14 cellular contexts compared by ENCODE assay signal in the genomic region with DNA sequence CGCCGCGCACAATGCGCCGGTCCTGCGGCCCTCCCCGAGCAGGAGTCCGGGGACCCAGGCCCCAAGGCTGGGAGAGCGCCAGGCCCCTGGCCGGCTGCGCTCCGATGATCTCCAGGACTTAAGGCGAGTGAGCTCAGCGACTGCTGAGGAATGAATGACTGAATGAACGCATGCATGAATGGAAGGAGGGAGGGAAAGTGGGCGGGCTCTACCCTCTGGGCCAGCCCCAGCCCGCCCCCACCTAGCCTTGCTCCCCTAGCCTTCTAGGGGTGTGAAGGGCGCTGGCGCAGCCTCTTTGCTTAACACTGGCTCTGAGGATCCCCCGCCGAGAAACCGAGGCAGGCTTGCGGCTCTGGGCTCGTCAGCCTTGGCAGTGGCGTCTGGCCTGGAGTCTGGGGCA. TPM values are rescaled to one million over a fixed set of nuclear protein-coding genes. Genes with fewer than 3 reads are reported as not detected.
DNase-seq lines count a peak whose midpoint lies in the region; ATAC-seq, FAIRE-seq and TF ChIP-seq lines count a peak whose summit lies in the region.
"Not testable (repeated sequence)": the region's sequence is repeated elsewhere in the genome, so short reads cannot be mapped to it uniquely, and the experiment has no call there.
"Had no signal": no experiment of that assay in that cellular context is flagged by ENCODE, and none has a peak within 500 bp of the region (broad histone marks: within the 10 kb centered on the region; RNA-seq: fewer than 3 reads in every experiment).

No MANE protein-coding gene starts in this region.

- in situ Hi-C loops in K562 (cut with MboI): not testable (repeated sequence)

- not testable (repeated sequence) for H3K9me3 Mint-ChIP-seq in T-cell; stimulated activated naive B cell treated with anti-CD40 and anti-IgM and Interleukin-4, amounts not matched to agents 10 μg/mL and 1 μg/mL and 100 μg/mL, for 72 hours

- H3K27me3 Mint-ChIP-seq in T-cell; stimulated activated naive B cell treated with anti-CD40 and anti-IgM and Interleukin-4, amounts not matched to agents 10 μg/mL and 1 μg/mL and 100 μg/mL, for 72 hours: not testable (repeated sequence)

- H3K27me3 ChIP-seq in K562 (ENCODE audit: control insufficient read depth in 2 of 2, insufficient read depth in 2 of 2, low read length in 2 of 2): not testable (repeated sequence)

- TF ChIP-seq RAD21 in K562 (CRISPR knock-in tag; conservative IDR thresholded peaks at IDR 0.05 in 1 of 2, IDR thresholded peaks at IDR 0.05 in 1 of 2): not testable (repeated sequence)

- not testable (repeated sequence) for TF ChIP-seq CTCF in K562 (IDR thresholded peaks at IDR 0.05 in 2 of 3, conservative IDR thresholded peaks at IDR 0.05 in 1 of 3; ENCODE audit: insufficient read depth in 2 of 3, low read depth in 1 of 3, low read length in 3 of 3)

- H3K36me3 ChIP-seq in K562 (ENCODE audit: control insufficient read depth, insufficient read depth, low read length): not testable (repeated sequence)

- H4K20me1 ChIP-seq in K562 (replicated peaks; ENCODE audit: control insufficient read depth, insufficient read depth, low read length): not testable (repeated sequence)

- not testable (repeated sequence) for TF ChIP-seq EP300 in K562 (IDR thresholded peaks at IDR 0.05; ENCODE audit: low read length)

- not testable (repeated sequence) for H3K79me2 ChIP-seq in K562 (ENCODE audit: control insufficient read depth, insufficient read depth, low read length)

- ATAC-seq in GM18511 (IDR thresholded peaks at IDR 0.05; ENCODE audit: unreplicated experiment) (peak; percentile 45), GM19455 (IDR thresholded peaks at IDR 0.05; ENCODE audit: unreplicated experiment) (peak; percentile 35), HG02571 (IDR thresholded peaks at IDR 0.05; ENCODE audit: unreplicated experiment) (peak; percentile 33), HG03045 (IDR thresholded peaks at IDR 0.05; ENCODE audit: unreplicated experiment) (peak; percentile 39), T-cell (replicated peaks in 1 of 4) (peak; percentile 48 to 61 (median 52)), K562 (peak; percentile 34; the same call in 2 of the 3 replicates), left lobe of liver (peak; percentile 57)
- peak; percentile 43 to 46 for ATAC-seq in stimulated activated naive B cell treated with anti-CD40 and anti-IgM and Interleukin-4, amounts not matched to agents 10 μg/mL and 1 μg/mL and 100 μg/mL, for 72 hours (replicated peaks)

- H3K4me3 ChIP-seq in K562: not testable (repeated sequence)

- POLR2A ChIA-PET in T-cell (lab: Charles Lee); K562 (lab: Yijun Ruan, JAX): not testable (repeated sequence)

- no CpG with 5 or more reads among the region's 25 CpGs for WGBS in K562 (ENCODE audit: insufficient coverage, low coverage, missing lambda C conversion rate)

- DNase-seq in T-cell; K562 (ENCODE audit: extremely low read depth in 1 of 4, low spot score in 3 of 4); left lobe of liver (ENCODE audit: low spot score); stimulated activated naive B cell treated with anti-CD40 and anti-IgM and Interleukin-4, amounts not matched to agents 10 μg/mL and 1 μg/mL and 100 μg/mL, for 72 hours: not testable (repeated sequence)

- CTCF ChIA-PET in T-cell (lab: Charles Lee); K562 (lab: Yijun Ruan, JAX; ENCODE audit: low intra/inter-chr PET ratio): not testable (repeated sequence)

- not testable (repeated sequence) for BruUV-seq in K562 (replicated peaks; lab: Mats Ljungman, UMichigan)

- H3K36me3 Mint-ChIP-seq in T-cell; stimulated activated naive B cell treated with anti-CD40 and anti-IgM and Interleukin-4, amounts not matched to agents 10 μg/mL and 1 μg/mL and 100 μg/mL, for 72 hours: not testable (repeated sequence)

- H3K4me2 ChIP-seq in K562 (ENCODE audit: insufficient read depth, low read length): not testable (repeated sequence)

- TF ChIP-seq POLR2A in K562 (conservative IDR thresholded peaks at IDR 0.05): not testable (repeated sequence)

- not testable (repeated sequence) for H3K27ac ChIP-seq in K562 (ENCODE audit: extremely low read depth, low read depth, low read length)

- not testable (repeated sequence) for FAIRE-seq in K562 (lab: Jason Lieb, UNC)

- not testable (repeated sequence) for H3K4me3 Mint-ChIP-seq in T-cell; stimulated activated naive B cell treated with anti-CD40 and anti-IgM and Interleukin-4, amounts not matched to agents 10 μg/mL and 1 μg/mL and 100 μg/mL, for 72 hours

- not testable (repeated sequence) for H2AFZ ChIP-seq in K562 (ENCODE audit: low read depth, low read length)

- H3K9me3 ChIP-seq in K562 (replicated peaks; ENCODE audit: control insufficient read depth, insufficient read depth, low read depth, low read length): not testable (repeated sequence)

- H3K4me1 Mint-ChIP-seq in T-cell; stimulated activated naive B cell treated with anti-CD40 and anti-IgM and Interleukin-4, amounts not matched to agents 10 μg/mL and 1 μg/mL and 100 μg/mL, for 72 hours: not testable (repeated sequence)

- intact Hi-C loops in K562 (cut with micrococcal nuclease): not testable (repeated sequence)

- H3K27ac Mint-ChIP-seq in T-cell; stimulated activated naive B cell treated with anti-CD40 and anti-IgM and Interleukin-4, amounts not matched to agents 10 μg/mL and 1 μg/mL and 100 μg/mL, for 72 hours: not testable (repeated sequence)

- H3K9ac ChIP-seq in K562 (ENCODE audit: insufficient read depth in 1 of 2, low read depth in 2 of 2, low read length in 2 of 2): not testable (repeated sequence)

- not testable (repeated sequence) for H3K9me1 ChIP-seq in K562 (ENCODE audit: control insufficient read depth, insufficient read depth, low read length)

- not testable (repeated sequence) for H3K4me1 ChIP-seq in K562 (replicated peaks in 1 of 2; ENCODE audit: control insufficient read depth in 2 of 2, insufficient read depth in 2 of 2, low read length in 2 of 2)

RNA-seq across cellular contexts. Expression of gene ICOSLG, which starts 0.6 kb away (rescaled TPM):
- total RNA-seq in T-cell: 10 to 100 TPM in 3 of 5 donors, 1 to 10 TPM in 2; 7.9 to 16.7 (median 10.1) TPM
- total RNA-seq in K562 (2011; cell fraction: chromatin; rRNA removed; ENCODE audit: low replicate concordance): 3.5 and 9.0 TPM in 2 replicates
- total RNA-seq in K562 (2011; cell fraction: nucleolus; rRNA removed): 2.5 and 7.2 TPM in 2 replicates
- total RNA-seq in K562 (2011; cell fraction: nucleoplasm; rRNA removed): 2.3 and 3.1 TPM in 2 replicates
- 0.18 and 0.24 TPM in 2 replicates for total RNA-seq in K562 (2014; rRNA removed)
- 0.07 TPM in 1 of 2 replicates, not detected in the other for total RNA-seq in K562 (2014; rRNA removed; fragmentation: Illumina TruSeq; extraction: Trizol)
- 0.07 and 0.19 TPM in 2 replicates for total RNA-seq in K562 (2015; rRNA removed; fragmentation: Illumina TruSeq; extraction: Trizol)
- 0.34 and 0.62 TPM in 2 replicates for total RNA-seq in K562 (2021)
- 1.4 and 2.8 TPM in 2 replicates for polyA plus RNA-seq in K562 (2011; rRNA removed)
- 1.0 and 1.1 TPM in 2 replicates for polyA plus RNA-seq in K562 (2011; cell fraction: cytosol; rRNA removed)
- 3.8 and 5.3 TPM in 2 replicates for polyA plus RNA-seq in K562 (2011; cell fraction: nucleus; rRNA removed)
- 2.4 and 4.3 TPM in 2 replicates for polyA plus RNA-seq in K562 (2012)
- polyA plus RNA-seq in K562 (2014; fragmentation: Illumina TruSeq; extraction: Trizol): 0.15 and 0.39 TPM in 2 replicates
- under 1 TPM; 0.01 TPM for polyA plus RNA-seq in K562 (2014; fragmentation: Nextera tagmentation; extraction: Ambion mirVana)
- 0.15 and 0.23 TPM in 2 replicates for polyA plus RNA-seq in K562 (2014; rRNA removed)
- 1.1 and 2.7 TPM in 2 replicates for polyA minus RNA-seq in K562 (2011; rRNA and poly(A)+ RNA removed)
- 1.6 and 2.2 TPM in 2 replicates for polyA minus RNA-seq in K562 (2011; cell fraction: cytosol; rRNA and poly(A)+ RNA removed)
- 1.1 and 2.2 TPM in 2 replicates for polyA minus RNA-seq in K562 (2011; cell fraction: nucleus; rRNA and poly(A)+ RNA removed)
- 3.8 TPM for total RNA-seq in left lobe of liver
- polyA plus RNA-seq: cardiac muscle cell had no signal

RNA-seq across cellular contexts. Expression of gene DNMT3L, which starts 20.4 kb away (rescaled TPM):
- not detected for total RNA-seq in T-cell
- total RNA-seq in K562 (2011; cell fraction: chromatin; rRNA removed; ENCODE audit: low replicate concordance): not detected in 2 replicates
- not detected in 2 replicates for total RNA-seq in K562 (2011; cell fraction: nucleolus; rRNA removed)
- not detected in 2 replicates for total RNA-seq in K562 (2011; cell fraction: nucleoplasm; rRNA removed)
- total RNA-seq in K562 (2014; rRNA removed): 0.12 TPM in 1 of 2 replicates, not detected in the other
- not detected in 2 replicates for total RNA-seq in K562 (2014; rRNA removed; fragmentation: Illumina TruSeq; extraction: Trizol)
- not detected in 2 replicates for total RNA-seq in K562 (2015; rRNA removed; fragmentation: Illumina TruSeq; extraction: Trizol)
- not detected in 2 replicates for total RNA-seq in K562 (2021)
- polyA plus RNA-seq in K562 (2011; rRNA removed): 0.09 TPM in 1 of 2 replicates, not detected in the other
- polyA plus RNA-seq in K562 (2011; cell fraction: cytosol; rRNA removed): not detected in 2 replicates
- 0.40 TPM in 1 of 2 replicates, not detected in the other for polyA plus RNA-seq in K562 (2011; cell fraction: nucleus; rRNA removed)
- polyA plus RNA-seq in K562 (2012): not detected in 2 replicates
- polyA plus RNA-seq in K562 (2014; fragmentation: Illumina TruSeq; extraction: Trizol): not detected in 2 replicates
- not detected for polyA plus RNA-seq in K562 (2014; fragmentation: Nextera tagmentation; extraction: Ambion mirVana)
- 0.08 TPM in 1 of 2 replicates, not detected in the other for polyA plus RNA-seq in K562 (2014; rRNA removed)
- polyA minus RNA-seq in K562 (2011; rRNA and poly(A)+ RNA removed): not detected in 2 replicates
- polyA minus RNA-seq in K562 (2011; cell fraction: cytosol; rRNA and poly(A)+ RNA removed): not detected in 2 replicates
- polyA minus RNA-seq in K562 (2011; cell fraction: nucleus; rRNA and poly(A)+ RNA removed): not detected in 2 replicates
- 1.1 TPM for total RNA-seq in left lobe of liver
- total RNA-seq: cardiac muscle cell, dermis blood vessel endothelial cell, fibroblast of villous mesenchyme, mesenteric fat pad, skeletal muscle tissue had no signal
- polyA plus RNA-seq: cardiac muscle cell, IgD-negative memory B cell had no signal

RNA-seq across cellular contexts. Expression of gene AIRE, which starts 44.4 kb away (rescaled TPM):
- 1 to 10 TPM in 1 of 5 donors, under 1 TPM in 3, not detected in 1; 0.10 to 1.2 (median 0.47) TPM for total RNA-seq in T-cell
- 0.18 TPM in 1 of 2 replicates, not detected in the other for total RNA-seq in K562 (2011; cell fraction: chromatin; rRNA removed; ENCODE audit: low replicate concordance)
- total RNA-seq in K562 (2011; cell fraction: nucleolus; rRNA removed): not detected in 2 replicates
- total RNA-seq in K562 (2011; cell fraction: nucleoplasm; rRNA removed): not detected in 2 replicates
- not detected in 2 replicates for total RNA-seq in K562 (2014; rRNA removed)
- total RNA-seq in K562 (2014; rRNA removed; fragmentation: Illumina TruSeq; extraction: Trizol): not detected in 2 replicates
- not detected in 2 replicates for total RNA-seq in K562 (2015; rRNA removed; fragmentation: Illumina TruSeq; extraction: Trizol)
- total RNA-seq in K562 (2021): not detected in 2 replicates
- not detected in 2 replicates for polyA plus RNA-seq in K562 (2011; rRNA removed)
- polyA plus RNA-seq in K562 (2011; cell fraction: cytosol; rRNA removed): not detected in 2 replicates
- polyA plus RNA-seq in K562 (2011; cell fraction: nucleus; rRNA removed): not detected in 2 replicates
- polyA plus RNA-seq in K562 (2012): 0.01 TPM in 1 of 2 replicates, not detected in the other
- polyA plus RNA-seq in K562 (2014; fragmentation: Illumina TruSeq; extraction: Trizol): not detected in 2 replicates
- under 1 TPM in 1 of 2 experiments, not detected in 1; 0.01 TPM for polyA plus RNA-seq in K562 (2014; fragmentation: Nextera tagmentation; extraction: Ambion mirVana)
- not detected in 2 replicates for polyA plus RNA-seq in K562 (2014; rRNA removed)
- polyA minus RNA-seq in K562 (2011; rRNA and poly(A)+ RNA removed): not detected in 2 replicates
- polyA minus RNA-seq in K562 (2011; cell fraction: cytosol; rRNA and poly(A)+ RNA removed): not detected in 2 replicates
- polyA minus RNA-seq in K562 (2011; cell fraction: nucleus; rRNA and poly(A)+ RNA removed): not detected in 2 replicates
- not detected for total RNA-seq in left lobe of liver
- total RNA-seq: dermis blood vessel endothelial cell, fibroblast of villous mesenchyme, mesenteric fat pad, skeletal muscle tissue had no signal
- polyA plus RNA-seq: cardiac muscle cell had no signal

RNA-seq across cellular contexts. Expression of gene PFKL, which starts 58.6 kb away (rescaled TPM):
- total RNA-seq in T-cell (100 to 1,000 TPM; 125 to 200 (median 162) TPM), K562 (2014; rRNA removed) (86.9 and 98.3 TPM in 2 replicates), K562 (2014; rRNA removed; fragmentation: Illumina TruSeq; extraction: Trizol) (13.8 and 22.2 TPM in 2 replicates), K562 (2015; rRNA removed; fragmentation: Illumina TruSeq; extraction: Trizol) (45.6 and 45.8 TPM in 2 replicates), K562 (2021) (108 and 124 TPM in 2 replicates), left lobe of liver (97.6 TPM)
- total RNA-seq in K562 (2011; cell fraction: chromatin; rRNA removed; ENCODE audit: low replicate concordance): 83.4 and 274 TPM in 2 replicates
- total RNA-seq in K562 (2011; cell fraction: nucleolus; rRNA removed): 193 and 201 TPM in 2 replicates
- total RNA-seq in K562 (2011; cell fraction: nucleoplasm; rRNA removed): 97.9 and 105 TPM in 2 replicates
- polyA plus RNA-seq in K562 (2011; rRNA removed) (50.0 and 84.1 TPM in 2 replicates), K562 (2014; fragmentation: Illumina TruSeq; extraction: Trizol) (37.6 and 65.2 TPM in 2 replicates), K562 (2014; fragmentation: Nextera tagmentation; extraction: Ambion mirVana) (1 to 10 TPM; 1.1 to 3.9 TPM), K562 (2014; rRNA removed) (83.0 and 83.1 TPM in 2 replicates)
- polyA plus RNA-seq in K562 (2011; cell fraction: cytosol; rRNA removed): 68.5 and 125 TPM in 2 replicates
- 244 and 346 TPM in 2 replicates for polyA plus RNA-seq in K562 (2011; cell fraction: nucleus; rRNA removed)
- polyA plus RNA-seq in K562 (2012): 106 and 149 TPM in 2 replicates
- 29.0 and 37.5 TPM in 2 replicates for polyA minus RNA-seq in K562 (2011; rRNA and poly(A)+ RNA removed)
- polyA minus RNA-seq in K562 (2011; cell fraction: cytosol; rRNA and poly(A)+ RNA removed): 63.7 and 76.3 TPM in 2 replicates
- polyA minus RNA-seq in K562 (2011; cell fraction: nucleus; rRNA and poly(A)+ RNA removed): 42.3 and 49.5 TPM in 2 replicates
